19 cellular contexts compared by ENCODE assay signal in the genomic region with DNA sequence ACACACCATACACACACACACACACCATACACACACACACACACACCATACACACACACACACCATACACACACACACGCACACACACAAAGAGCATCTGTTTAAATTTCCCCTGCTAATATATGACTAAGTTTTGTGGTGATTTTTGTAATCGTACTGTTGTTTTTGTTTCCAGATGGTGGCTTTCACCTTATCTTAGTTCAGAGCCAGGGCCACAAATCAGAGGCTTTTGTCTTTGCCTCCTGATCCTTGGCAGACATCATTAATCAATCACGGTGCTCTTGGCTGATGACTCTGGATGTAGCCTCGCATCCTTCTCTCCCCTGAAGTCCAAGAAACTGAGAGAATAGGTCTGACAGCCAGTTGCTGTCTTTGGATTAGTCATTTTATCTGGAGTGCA. TPM values are rescaled to one million over a fixed set of nuclear protein-coding genes. Genes with fewer than 3 reads are reported as not detected.
A peak's percentile ranks its signal among the peaks of the same experiment; 100 is the strongest.
DNase-seq lines count a peak whose midpoint lies in the region; ATAC-seq, FAIRE-seq and TF ChIP-seq lines count a peak whose summit lies in the region.
"Had no signal": no experiment of that assay in that cellular context is flagged by ENCODE, and none has a peak within 500 bp of the region (broad histone marks: within the 10 kb centered on the region; RNA-seq: fewer than 3 reads in every experiment).

No MANE protein-coding gene starts in this region.

- no peaks in the 10 kb centered on the region for H3K79me1 ChIP-seq in IMR-90 (ENCODE audit: low read depth in 1 of 2, low read length in 2 of 2)

- H2BK120ac ChIP-seq in IMR-90 (ENCODE audit: low read depth, low read length) = no peak overlapping the region

- peaks cover 15% of the 10 kb centered on the region for H3K9me3 Mint-ChIP-seq in astrocyte (ENCODE audit: unreplicated experiment)
- H3K9me3 Mint-ChIP-seq: natural killer cell had no signal

- no peaks in the 10 kb centered on the region for H4K20me1 ChIP-seq in SK-N-SH (ENCODE audit: insufficient read depth)
- H4K20me1 ChIP-seq in IMR-90 (ENCODE audit: insufficient read depth, low read length) = no peaks in the 10 kb centered on the region
- no peaks in the 10 kb centered on the region for H4K20me1 ChIP-seq in astrocyte (ENCODE audit: insufficient read depth, low read length)
- H4K20me1 ChIP-seq in Karpas-422 (ENCODE audit: insufficient read depth, low read depth, low read length) = no peaks in the 10 kb centered on the region
- H4K20me1 ChIP-seq: BLaER1 had no signal

- no peak for FAIRE-seq in astrocyte (lab: Jason Lieb, UNC)
- FAIRE-seq: A204.1, G401.6 had no signal

- H3K27me3 Mint-ChIP-seq in astrocyte (ENCODE audit: low read depth, unreplicated experiment) = no peaks in the 10 kb centered on the region

- DNase-seq in SK-N-SH (peak; percentile 37), IMR-90 (peak; percentile 13), astrocyte (ENCODE audit: low read depth) (peak; percentile 95), left kidney (ENCODE audit: low read depth, low spot score) (peak; percentile 67), Karpas-422 (no peak), HAP-1 (ENCODE audit: low spot score in 2 of 2) (no peak)
- DNase-seq: activated naive CD4-positive, alpha-beta T cell treated with anti-CD3 and anti-CD28 coated beads, Interleukin-2, amount 50 U/mL, for 16 hours; body of pancreas; HFFc6; natural killer cell; NCI-H1930; posterior cingulate gyrus; T-helper 1 cell had no signal

- H3K18ac ChIP-seq in IMR-90 (ENCODE audit: low read depth, low read length) = no peak overlapping the region

- no peaks in the 10 kb centered on the region for H3K4me1 Mint-ChIP-seq in astrocyte (ENCODE audit: low read depth, unreplicated experiment)

- dilution Hi-C loops in IMR-90 (cut with HindIII; ENCODE audit: low sequenced_read_pairs, unreplicated experiment) = no loop called here

- peaks cover 5% of the 10 kb centered on the region for H3K36me3 Mint-ChIP-seq in astrocyte (ENCODE audit: low read depth, unreplicated experiment)
- H3K36me3 Mint-ChIP-seq: natural killer cell had no signal

- no peak overlapping the region for H3K4me3 Mint-ChIP-seq in astrocyte (ENCODE audit: unreplicated experiment)
- H3K4me3 Mint-ChIP-seq: HFFc6, natural killer cell had no signal

- no peak overlapping the region for H3K56ac ChIP-seq in IMR-90 (ENCODE audit: extremely low read depth, insufficient read depth, low read length)

- H3K4me2 ChIP-seq in SK-N-SH = no peak overlapping the region
- no peak overlapping the region for H3K4me2 ChIP-seq in IMR-90 (ENCODE audit: low read depth, low read length)
- peak overlapping the region; percentile 33 for H3K4me2 ChIP-seq in astrocyte (ENCODE audit: low read length)
- H3K4me2 ChIP-seq in Karpas-422 (ENCODE audit: low read depth, low read length, poor library complexity, severe bottlenecking) = no peak overlapping the region
- H3K4me2 ChIP-seq: BLaER1 had no signal

- H3K9ac ChIP-seq in SK-N-SH (no peak overlapping the region), IMR-90 (ENCODE audit: low read depth, low read length) (no peak overlapping the region), astrocyte (ENCODE audit: low read length) (no peak overlapping the region), Karpas-422 (ENCODE audit: low read length) (no peak overlapping the region)
- H3K9ac ChIP-seq: BLaER1 had no signal

- H2BK15ac ChIP-seq in IMR-90 (ENCODE audit: low read depth, low read length) = no peak overlapping the region

- POLR2A ChIA-PET in SK-N-SH (lab: Yijun Ruan, JAX) (no interaction called here), IMR-90 (lab: Charles Lee; ENCODE audit: unreplicated experiment) (no interaction called here)

- no peak overlapping the region for H4K5ac ChIP-seq in IMR-90 (ENCODE audit: low read depth, low read length)

- no peak overlapping the region for H3K4ac ChIP-seq in IMR-90 (ENCODE audit: low read depth, low read length)

- H3K14ac ChIP-seq in IMR-90 (replicated peaks; ENCODE audit: low read depth, low read length) = no peak overlapping the region

- no peak overlapping the region for H2AK5ac ChIP-seq in IMR-90 (ENCODE audit: low read depth, low read length)

- H3K9me3 ChIP-seq in SK-N-SH (no peaks in the 10 kb centered on the region), IMR-90 (ENCODE audit: control insufficient read depth, insufficient read depth, low read length) (no peaks in the 10 kb centered on the region), astrocyte (ENCODE audit: insufficient read depth, low read depth, low read length) (no peaks in the 10 kb centered on the region), Karpas-422 (ENCODE audit: low read length) (no peaks in the 10 kb centered on the region), HAP-1 (no peaks in the 10 kb centered on the region)
- H3K9me3 ChIP-seq: body of pancreas had no signal

- H2BK20ac ChIP-seq in IMR-90 (ENCODE audit: low read depth, low read length) = no peak overlapping the region

- intact Hi-C loops in IMR-90 (cut with micrococcal nuclease) = no loop called here

- H3K27me3 ChIP-seq in SK-N-SH (ENCODE audit: insufficient read depth) (no peaks in the 10 kb centered on the region), IMR-90 (ENCODE audit: control insufficient read depth, insufficient read depth, low read length) (no peaks in the 10 kb centered on the region), astrocyte (ENCODE audit: insufficient read depth, low read length) (no peaks in the 10 kb centered on the region), Karpas-422 (ENCODE audit: low read length) (no peaks in the 10 kb centered on the region), HAP-1 (ENCODE audit: low read depth) (no peaks in the 10 kb centered on the region)
- H3K27me3 ChIP-seq: BLaER1, body of pancreas had no signal

- TF ChIP-seq CTCF in SK-N-SH (IDR thresholded peaks at IDR 0.05) (no peak), IMR-90 (conservative IDR thresholded peaks at IDR 0.05; ENCODE audit: low read depth, low read length) (no peak), astrocyte (IDR thresholded peaks at IDR 0.05; ENCODE audit: insufficient read depth, low read depth, low read length) (no peak)

- TF ChIP-seq POLR2A in IMR-90 (IDR thresholded peaks at IDR 0.05; ENCODE audit: low read depth, low read length) = no peak

- H3K9me1 ChIP-seq in IMR-90 (ENCODE audit: insufficient read depth, low read length) = no peaks in the 10 kb centered on the region

- H2BK5ac ChIP-seq in IMR-90 (ENCODE audit: low read depth, low read length, poor library complexity, severe bottlenecking) = peak overlapping the region; percentile 89

- 27% methylated on average over 4 of the region's 4 CpGs for WGBS in SK-N-SH (ENCODE audit: low lambda C conversion rate)
- no CpG with 5 or more reads among the region's 4 CpGs for WGBS in IMR-90 (ENCODE audit: extremely low coverage in 2 of 2, insufficient read length in 1 of 2), 2 experiments

- H3K27ac ChIP-seq in SK-N-SH (ENCODE audit: low read depth in 2 of 2, low read length in 1 of 2) = no peak overlapping the region
- no peak overlapping the region for H3K27ac ChIP-seq in IMR-90 (ENCODE audit: insufficient read depth, low read length)
- H3K27ac ChIP-seq in astrocyte (ENCODE audit: low read depth, low read length) = no peak overlapping the region
- H3K27ac ChIP-seq in Karpas-422 (ENCODE audit: low read length) = no peak overlapping the region
- H3K27ac ChIP-seq: BLaER1, body of pancreas had no signal

- no peak overlapping the region for H4K8ac ChIP-seq in IMR-90 (ENCODE audit: low read depth in 2 of 2, low read length in 2 of 2)

- TF ChIP-seq EP300 in SK-N-SH (IDR thresholded peaks at IDR 0.05; ENCODE audit: borderline replicate concordance in 1 of 2, low read depth in 1 of 2, low read length in 1 of 2) = no peak

- TF ChIP-seq RAD21 in SK-N-SH (IDR thresholded peaks at IDR 0.05; ENCODE audit: low read length) (no peak), IMR-90 (IDR thresholded peaks at IDR 0.05; ENCODE audit: low read length) (no peak)

- H3K36me3 ChIP-seq in SK-N-SH (replicated peaks in 1 of 2; ENCODE audit: control insufficient read depth in 1 of 2, insufficient read depth in 2 of 2, low read length in 1 of 2) (no peaks in the 10 kb centered on the region), IMR-90 (ENCODE audit: control insufficient read depth, insufficient read depth, low read length) (no peaks in the 10 kb centered on the region), astrocyte (ENCODE audit: insufficient read depth, low read length) (no peaks in the 10 kb centered on the region), Karpas-422 (ENCODE audit: insufficient read depth, low read length) (no peaks in the 10 kb centered on the region), HAP-1 (replicated peaks) (no peaks in the 10 kb centered on the region)
- H3K36me3 ChIP-seq: BLaER1 had no signal

- H3K79me2 ChIP-seq in SK-N-SH (ENCODE audit: insufficient read depth) (no peaks in the 10 kb centered on the region), astrocyte (ENCODE audit: insufficient read depth, low read length) (no peaks in the 10 kb centered on the region), Karpas-422 (ENCODE audit: low read length) (no peaks in the 10 kb centered on the region)

- no peak overlapping the region for H3K23ac ChIP-seq in IMR-90 (ENCODE audit: low read depth, low read length)

- no peak overlapping the region for H2AK9ac ChIP-seq in IMR-90 (replicated peaks; ENCODE audit: low read depth, low read length, poor library complexity)

- H3K4me3 ChIP-seq in SK-N-SH (ENCODE audit: low read depth in 2 of 2, low read length in 1 of 2) (no peak overlapping the region), IMR-90 (ENCODE audit: insufficient read depth, low read depth, low read length) (no peak overlapping the region), astrocyte (ENCODE audit: insufficient read depth, low read depth, low read length) (no peak overlapping the region), Karpas-422 (ENCODE audit: low read length) (no peak overlapping the region), HAP-1 (no peak overlapping the region)
- H3K4me3 ChIP-seq: BLaER1, body of pancreas had no signal

- H3K9me2 ChIP-seq in SK-N-SH = no peaks in the 10 kb centered on the region
- H3K9me2 ChIP-seq in Karpas-422 (replicated peaks; ENCODE audit: insufficient read depth, low read length) = no peaks in the 10 kb centered on the region

- no peak overlapping the region for H4K91ac ChIP-seq in IMR-90 (ENCODE audit: insufficient read depth, low read depth, low read length)

- no peaks in the 10 kb centered on the region for H3F3A ChIP-seq in SK-N-SH (replicated peaks; ENCODE audit: insufficient read depth)

- BruUV-seq in IMR-90 (replicated peaks; lab: Mats Ljungman, UMichigan) = no TSS peak

- in situ Hi-C loops in IMR-90 (cut with MboI; ENCODE audit: low sequenced_read_pairs) = no loop called here
- in situ Hi-C loops in HAP-1 (cut with MboI; ENCODE audit: low sequenced_read_pairs) = no loop called here

- H3K27ac Mint-ChIP-seq in astrocyte (ENCODE audit: unreplicated experiment) = no peak overlapping the region
- H3K27ac Mint-ChIP-seq: HFFc6, natural killer cell had no signal

- H3K4me1 ChIP-seq in SK-N-SH (ENCODE audit: control insufficient read depth in 1 of 2, insufficient read depth in 2 of 2, low read depth in 1 of 2, low read length in 1 of 2) (no peaks in the 10 kb centered on the region), IMR-90 (ENCODE audit: control insufficient read depth, insufficient read depth, low read length) (no peaks in the 10 kb centered on the region; the same call in 1 of the 2 replicates), astrocyte (ENCODE audit: insufficient read depth, low read length) (peaks cover 3% of the 10 kb centered on the region), Karpas-422 (ENCODE audit: low read length) (no peaks in the 10 kb centered on the region), HAP-1 (no peaks in the 10 kb centered on the region)
- H3K4me1 ChIP-seq: BLaER1, body of pancreas had no signal

- no peak for ATAC-seq in SK-N-SH treated with all-trans-retinoic acid at 6 μM for 48 hours
- no peak for ATAC-seq in IMR-90 (ENCODE audit: low read depth)
- no peak for ATAC-seq in GM19023 (IDR thresholded peaks at IDR 0.05; ENCODE audit: unreplicated experiment)
- ATAC-seq: body of pancreas, natural killer cell, Right ventricle myocardium inferior had no signal

- CTCF ChIA-PET in SK-N-SH (lab: Yijun Ruan, JAX) = no interaction called here
- CTCF ChIA-PET in IMR-90 (lab: Yijun Ruan, JAX) = no interaction called here

- H2AFZ ChIP-seq in SK-N-SH (ENCODE audit: low read depth) (peak overlapping the region; percentile 13; the same call in 1 of the 2 replicates), IMR-90 (replicated peaks; ENCODE audit: low read length, poor library complexity) (no peak overlapping the region), astrocyte (ENCODE audit: low read depth, low read length) (no peak overlapping the region), Karpas-422 (ENCODE audit: low read length) (no peak overlapping the region)

RNA-seq across cellular contexts. Expression of a gene that starts 52.1 kb away (rescaled TPM):
- polyA plus RNA-seq in SK-N-SH (2012; rRNA removed) (25.2 and 37.4 TPM in 2 replicates), IMR-90 (2012; rRNA removed) (19.9 and 27.0 TPM in 2 replicates)
- 34.3 and 35.8 TPM in 2 replicates for polyA plus RNA-seq in SK-N-SH (2012; cell fraction: cytosol; rRNA removed)
- 13.9 and 24.5 TPM in 2 replicates for polyA plus RNA-seq in SK-N-SH (2012; cell fraction: nucleus; rRNA removed)
- total RNA-seq in IMR-90 (2012; rRNA removed) (20.8 and 23.5 TPM in 2 replicates), astrocyte (62.7 and 65.4 TPM in 2 replicates)
- polyA plus RNA-seq in IMR-90 (2012; cell fraction: cytosol; rRNA removed) = 9.4 and 12.3 TPM in 2 replicates
- polyA plus RNA-seq in IMR-90 (2012; cell fraction: nucleus; rRNA removed; ENCODE audit: low replicate concordance) = 15.0 and 38.4 TPM in 2 replicates
- 68.8 and 134 TPM in 2 replicates for total RNA-seq in Karpas-422 (2014; rRNA removed; shearing (Covaris generic); ENCODE audit: low replicate concordance)

Comparison
In these comparisons a context has a peak if more than half of its experiments do, and no peak if none do; other contexts are left out.
1. DNase-seq: peak in SK-N-SH (single experiment), IMR-90 (single experiment), astrocyte (single experiment) and left kidney (single experiment); none in Karpas-422 (single experiment) and HAP-1 (0 of 2).